Comparison of ENCODE assay signal across 13 cellular contexts in genomic region chr12:30047499-30048262, GRCh38.
DNase-seq lines count a peak whose midpoint lies in the region; TF ChIP-seq lines count a peak whose summit lies in the region.
"Had no signal": no experiment of that assay in that cellular context is flagged by ENCODE, and none has a peak within 500 bp of the region (broad histone marks: within the 10 kb centered on the region; RNA-seq: fewer than 3 reads in every experiment).

No MANE protein-coding gene starts in this region.

- H3K4me1 ChIP-seq in effector memory CD4-positive, alpha-beta T cell (ENCODE audit: control insufficient read depth, insufficient read depth, low read length, poor library complexity, severe bottlenecking) = no peaks in the 10 kb centered on the region
- H3K4me1 ChIP-seq: BLaER1, heart left ventricle, upper lobe of right lung had no signal

- DNase-seq in Daoy (ENCODE audit: low read depth) (peak; percentile 6), NCI-H1105 treated with DMSO at 0.1 percent for 48 hours (lab: John Stamatoyannopoulos, UW) (peak; percentile 95), astrocyte of the cerebellum (ENCODE audit: low read depth) (peak; percentile 48), kidney glomerular epithelial cell (lab: John Stamatoyannopoulos, UW) (peak; percentile 21), GM10266 (ENCODE audit: extremely low spot score) (no peak), GF-D8 (lab: John Stamatoyannopoulos, UW) (no peak)
- DNase-seq in stimulated activated CD4-positive, alpha-beta T cell treated with anti-CD3 and anti-CD28 coated beads, Interleukin-4, amount 100 ng/mL, for 1 hour = no peak
- DNase-seq in effector memory CD4-positive, alpha-beta T cell = no peak
- DNase-seq: activated gamma-delta T cell treated with Interleukin-2 at 50 U/mL for 16 hours, heart left ventricle, NCI-H526 treated with DMSO at 0.1 percent for 48 hours, upper lobe of right lung had no signal

- H3K4me3 ChIP-seq in astrocyte of the cerebellum (ENCODE audit: low read depth, low read length) = no peak overlapping the region
- no peak overlapping the region for H3K4me3 ChIP-seq in effector memory CD4-positive, alpha-beta T cell (ENCODE audit: insufficient read depth, low read depth, low read length, poor library complexity, severe bottlenecking)
- H3K4me3 ChIP-seq: BLaER1, heart left ventricle, upper lobe of right lung had no signal

- H3K36me3 ChIP-seq in effector memory CD4-positive, alpha-beta T cell (ENCODE audit: control insufficient read depth, insufficient read depth, low read length) = no peaks in the 10 kb centered on the region
- H3K36me3 ChIP-seq: BLaER1, heart left ventricle, upper lobe of right lung had no signal

- in situ Hi-C loops in astrocyte of the cerebellum (cut with HindIII; ENCODE audit: low sequenced_read_pairs) = no loop called here

- TF ChIP-seq CTCF in astrocyte of the cerebellum (IDR thresholded peaks at IDR 0.05; ENCODE audit: low read depth, low read length, missing control alignments) (no peak), GM10266 (IDR thresholded peaks at IDR 0.05; ENCODE audit: control insufficient read depth, insufficient read depth, low read depth, missing control alignments) (no peak)

- no peaks in the 10 kb centered on the region for H3K27me3 ChIP-seq in effector memory CD4-positive, alpha-beta T cell (replicated peaks; ENCODE audit: control insufficient read depth, insufficient read depth, low read length, poor library complexity, severe bottlenecking)
- H3K27me3 ChIP-seq: BLaER1, heart left ventricle, upper lobe of right lung had no signal

- H3K27ac ChIP-seq in effector memory CD4-positive, alpha-beta T cell (ENCODE audit: insufficient read depth, low read length, poor library complexity, severe bottlenecking) = no peak overlapping the region
- H3K27ac ChIP-seq: BLaER1, heart left ventricle, upper lobe of right lung had no signal

- H3K9me3 ChIP-seq in effector memory CD4-positive, alpha-beta T cell (ENCODE audit: control insufficient read depth, low read length) = no peaks in the 10 kb centered on the region
- H3K9me3 ChIP-seq: BLaER1, heart left ventricle, upper lobe of right lung had no signal

Comparison
In these comparisons a context has a peak if more than half of its experiments do, and no peak if none do; other contexts are left out.
1. DNase-seq: peak in Daoy (single experiment), NCI-H1105 treated with DMSO at 0.1 percent for 48 hours (single experiment), astrocyte of the cerebellum (single experiment) and kidney glomerular epithelial cell (single experiment); none in stimulated activated CD4-positive, alpha-beta T cell treated with anti-CD3 and anti-CD28 coated beads, Interleukin-4, amount 100 ng/mL, for 1 hour (single experiment), GM10266 (single experiment), effector memory CD4-positive, alpha-beta T cell (0 of 3) and GF-D8 (single experiment).